18 cellular contexts compared by ENCODE assay signal in the genomic region with DNA sequence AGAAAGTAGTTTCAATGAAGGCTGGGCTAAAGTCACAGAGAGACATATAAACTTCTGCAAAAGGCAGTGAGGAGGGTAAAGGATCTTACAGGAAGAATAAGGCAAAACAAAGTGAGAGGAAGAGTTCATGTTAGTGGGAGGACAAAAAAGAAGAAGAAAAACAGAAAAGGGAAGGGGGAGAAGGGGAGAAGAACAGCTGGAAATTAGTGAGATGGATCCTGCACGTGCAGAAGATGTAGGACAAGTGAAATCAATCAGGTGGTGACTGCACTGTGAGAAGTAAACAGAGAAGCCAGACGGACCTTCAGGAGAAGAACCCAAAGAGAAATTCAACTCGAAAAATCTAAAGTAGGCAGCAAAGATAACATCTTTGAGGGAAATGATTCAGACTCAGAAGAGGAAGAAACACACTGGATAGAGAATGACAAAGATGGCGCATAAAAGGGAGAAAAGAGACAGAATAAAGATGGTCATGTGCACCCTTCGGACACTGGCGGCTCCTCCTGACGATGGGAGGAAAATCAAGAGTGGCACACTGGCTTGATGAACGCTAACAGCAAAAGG.
A peak's percentile ranks its signal among the peaks of the same experiment; 100 is the strongest.
DNase-seq lines count a peak whose midpoint lies in the region; ATAC-seq and TF ChIP-seq lines count a peak whose summit lies in the region.
"Had no signal": no experiment of that assay in that cellular context is flagged by ENCODE, and none has a peak within 500 bp of the region (broad histone marks: within the 10 kb centered on the region; RNA-seq: fewer than 3 reads in every experiment).

No MANE protein-coding gene starts in this region.

- no peak for DNase-seq in natural killer cell treated with Interleukin-12 subunit alpha and Interleukin-12 subunit beta and Interleukin-15 and Interleukin-18, amount 100 ng/mL, for 72 hours (ENCODE audit: low spot score)
- DNase-seq in natural killer cell (no peak), NOMO-1 treated with dmso at 0.1 percent for 144 hours (lab: John Stamatoyannopoulos, UW; ENCODE audit: unreplicated experiment) (peak; percentile 19), activated B cell treated with CpG ODN at 0.5 μM for 24 hours (no peak), upper lobe of right lung (no peak), A172 (ENCODE audit: low spot score) (no peak), SKM-1 treated with dmso at 0.1 percent for 144 hours (lab: John Stamatoyannopoulos, UW; ENCODE audit: unreplicated experiment) (no peak), DMS 273 (lab: John Stamatoyannopoulos, UW; ENCODE audit: unreplicated experiment) (no peak)
- DNase-seq: activated CD8-positive, alpha-beta memory T cell treated with anti-CD3 and anti-CD28 coated beads, Interleukin-2, amount 10 ng/mL, durations not matched to agents 7 days and 5 days; activated naive CD4-positive, alpha-beta T cell treated with Interleukin-2 at 50 U/mL for 16 hours; COR-L47; MG63; NCI-H2081; NCI-H526; right lobe of liver; WERI-Rb-1 had no signal

- no peaks in the 10 kb centered on the region for H3K4me1 ChIP-seq in upper lobe of right lung
- H3K4me1 ChIP-seq: right lobe of liver had no signal

- intact Hi-C loops in natural killer cell (cut with micrococcal nuclease) (no loop called here), activated B cell treated with CpG ODN at 0.5 μM for 24 hours (cut with micrococcal nuclease) (no loop called here), upper lobe of right lung (cut with DNase I) (no loop called here)

- no peaks in the 10 kb centered on the region for H3K4me1 Mint-ChIP-seq in natural killer cell treated with Interleukin-12 subunit alpha and Interleukin-12 subunit beta and Interleukin-15 and Interleukin-18, amount 100 ng/mL, for 72 hours (ENCODE audit: low read depth in 2 of 2)
- no peaks in the 10 kb centered on the region for H3K4me1 Mint-ChIP-seq in natural killer cell
- H3K4me1 Mint-ChIP-seq in activated B cell treated with CpG ODN at 0.5 μM for 24 hours: peaks cover 10% of the 10 kb centered on the region

- H3K27me3 ChIP-seq in upper lobe of right lung: no peaks in the 10 kb centered on the region
- H3K27me3 ChIP-seq: MG63, right lobe of liver had no signal

- H3K4me3 ChIP-seq in upper lobe of right lung: no peak overlapping the region
- H3K4me3 ChIP-seq: MG63, right lobe of liver, SK-N-MC had no signal

- peaks cover 5% of the 10 kb centered on the region for H3K36me3 Mint-ChIP-seq in natural killer cell treated with Interleukin-12 subunit alpha and Interleukin-12 subunit beta and Interleukin-15 and Interleukin-18, amount 100 ng/mL, for 72 hours
- H3K36me3 Mint-ChIP-seq in natural killer cell: no peaks in the 10 kb centered on the region
- H3K36me3 Mint-ChIP-seq in activated B cell treated with CpG ODN at 0.5 μM for 24 hours (ENCODE audit: low read depth): peaks cover 10% of the 10 kb centered on the region

- peak overlapping the region; percentile 64 for H3K4me3 Mint-ChIP-seq in natural killer cell treated with Interleukin-12 subunit alpha and Interleukin-12 subunit beta and Interleukin-15 and Interleukin-18, amount 100 ng/mL, for 72 hours
- H3K4me3 Mint-ChIP-seq in natural killer cell (no peak overlapping the region), activated B cell treated with CpG ODN at 0.5 μM for 24 hours (no peak overlapping the region)
- H3K4me3 Mint-ChIP-seq: activated CD8-positive, alpha-beta memory T cell treated with anti-CD3 and anti-CD28 coated beads, Interleukin-2, amount 10 ng/mL, durations not matched to agents 7 days and 5 days had no signal

- no peaks in the 10 kb centered on the region for H3K9me3 ChIP-seq in upper lobe of right lung
- H3K9me3 ChIP-seq: MG63, right lobe of liver had no signal

- no peak for TF ChIP-seq CTCF in natural killer cell (IDR thresholded peaks at IDR 0.05)
- no peak for TF ChIP-seq CTCF in activated B cell treated with CpG ODN at 0.5 μM for 24 hours (IDR thresholded peaks at IDR 0.05)
- no peak for TF ChIP-seq CTCF in upper lobe of right lung (IDR thresholded peaks at IDR 0.05)

- peak overlapping the region in 1 of 2 donors; percentile 61 for H3K27ac Mint-ChIP-seq in natural killer cell treated with Interleukin-12 subunit alpha and Interleukin-12 subunit beta and Interleukin-15 and Interleukin-18, amount 100 ng/mL, for 72 hours
- H3K27ac Mint-ChIP-seq in natural killer cell (no peak overlapping the region), activated B cell treated with CpG ODN at 0.5 μM for 24 hours (peak overlapping the region; percentile 4)
- H3K27ac Mint-ChIP-seq: activated CD8-positive, alpha-beta memory T cell treated with anti-CD3 and anti-CD28 coated beads, Interleukin-2, amount 10 ng/mL, durations not matched to agents 7 days and 5 days had no signal

- H3K27me3 Mint-ChIP-seq in natural killer cell treated with Interleukin-12 subunit alpha and Interleukin-12 subunit beta and Interleukin-15 and Interleukin-18, amount 100 ng/mL, for 72 hours: no peaks in the 10 kb centered on the region
- H3K27me3 Mint-ChIP-seq in natural killer cell (ENCODE audit: low read depth in 2 of 2) (no peaks in the 10 kb centered on the region), activated B cell treated with CpG ODN at 0.5 μM for 24 hours (no peaks in the 10 kb centered on the region)
- H3K27me3 Mint-ChIP-seq: activated CD8-positive, alpha-beta memory T cell treated with anti-CD3 and anti-CD28 coated beads, Interleukin-2, amount 10 ng/mL, durations not matched to agents 7 days and 5 days had no signal

- POLR2A ChIA-PET in activated B cell treated with CpG ODN at 0.5 μM for 24 hours (lab: Charles Lee): no interaction called here

- peaks cover 6% of the 10 kb centered on the region for H3K36me3 ChIP-seq in upper lobe of right lung
- H3K36me3 ChIP-seq: right lobe of liver had no signal

- no peak overlapping the region for H3K27ac ChIP-seq in upper lobe of right lung
- H3K27ac ChIP-seq: right lobe of liver, SK-N-MC, WERI-Rb-1 had no signal

- CTCF ChIA-PET in activated B cell treated with CpG ODN at 0.5 μM for 24 hours (lab: Charles Lee): no interaction called here

- H3K9me3 Mint-ChIP-seq in natural killer cell treated with Interleukin-12 subunit alpha and Interleukin-12 subunit beta and Interleukin-15 and Interleukin-18, amount 100 ng/mL, for 72 hours: no peaks in the 10 kb centered on the region
- H3K9me3 Mint-ChIP-seq in natural killer cell (no peaks in the 10 kb centered on the region), activated B cell treated with CpG ODN at 0.5 μM for 24 hours (no peaks in the 10 kb centered on the region)

- ATAC-seq in natural killer cell treated with Interleukin-12 subunit alpha and Interleukin-12 subunit beta and Interleukin-15 and Interleukin-18, amount 100 ng/mL, for 72 hours: no peak
- ATAC-seq in natural killer cell: no peak
- no peak for ATAC-seq in activated B cell treated with CpG ODN at 0.5 μM for 24 hours (ENCODE audit: low read depth)
- peak; percentile 33 for ATAC-seq in upper lobe of right lung
- ATAC-seq: activated CD8-positive, alpha-beta memory T cell treated with anti-CD3 and anti-CD28 coated beads, Interleukin-2, amount 10 ng/mL, durations not matched to agents 7 days and 5 days; Panc1; right lobe of liver had no signal
